In genomic region chr22:17896552-17896951, GRCh38 we compare ENCODE assay signal across 10 cellular contexts.
DNase-seq lines count a peak whose midpoint lies in the region; TF ChIP-seq lines count a peak whose summit lies in the region.
"Had no signal": no experiment of that assay in that cellular context is flagged by ENCODE, and none has a peak within 500 bp of the region (broad histone marks: within the 10 kb centered on the region; RNA-seq: fewer than 3 reads in every experiment).

No MANE protein-coding gene starts in this region.

- H3K4me2 ChIP-seq in trophoblast cell (ENCODE audit: low read length): no peak overlapping the region
- no peak overlapping the region for H3K4me2 ChIP-seq in MM.1S (ENCODE audit: low read depth, low read length)
- no peak overlapping the region for H3K4me2 ChIP-seq in GM23248 (ENCODE audit: unreplicated experiment)

- peaks cover 2% of the 10 kb centered on the region for H3K79me2 ChIP-seq in trophoblast cell (ENCODE audit: control insufficient read depth, insufficient read depth, low read length, poor library complexity)
- no peaks in the 10 kb centered on the region for H3K79me2 ChIP-seq in MM.1S (ENCODE audit: low read length)
- peaks cover 27% of the 10 kb centered on the region for H3K79me2 ChIP-seq in GM23248 (ENCODE audit: insufficient read depth)

- no peak overlapping the region for H3K4me3 Mint-ChIP-seq in glutamatergic neuron (ENCODE audit: unreplicated experiment)
- H3K4me3 Mint-ChIP-seq: activated CD4-positive, alpha-beta memory T cell treated with anti-CD3 and anti-CD28 coated beads for 36 hours had no signal

- H4K12ac ChIP-seq in trophoblast cell (ENCODE audit: low read depth, low read length): peak overlapping the region; percentile 16

- peaks cover 3% of the 10 kb centered on the region for H3K27me3 Mint-ChIP-seq in glutamatergic neuron (ENCODE audit: unreplicated experiment)
- H3K27me3 Mint-ChIP-seq: activated CD4-positive, alpha-beta memory T cell treated with anti-CD3 and anti-CD28 coated beads for 36 hours had no signal

- H4K20me1 ChIP-seq in MM.1S (ENCODE audit: insufficient read depth, low read length) (no peaks in the 10 kb centered on the region), GM23248 (ENCODE audit: insufficient read depth) (no peaks in the 10 kb centered on the region)

- peaks cover 17% of the 10 kb centered on the region for H3K36me3 Mint-ChIP-seq in glutamatergic neuron (ENCODE audit: unreplicated experiment)

- H3K79me1 ChIP-seq in trophoblast cell (ENCODE audit: low read length): peaks cover 10% of the 10 kb centered on the region

- peak overlapping the region; percentile 73 for H4K8ac ChIP-seq in trophoblast cell (ENCODE audit: low read depth, low read length)

- H3K36me3 ChIP-seq in WERI-Rb-1 (peaks cover 30% of the 10 kb centered on the region), trophoblast cell (ENCODE audit: control insufficient read depth in 1 of 2, insufficient read depth in 2 of 2, low read length in 2 of 2) (peaks cover 11 to 12% of the 10 kb centered on the region in 2 experiments), MM.1S (replicated peaks; ENCODE audit: insufficient read depth, low read length) (no peaks in the 10 kb centered on the region), GM23248 (ENCODE audit: low read depth) (peaks cover 37% of the 10 kb centered on the region; the same call in 1 of the 2 replicates)

- peaks cover 32% of the 10 kb centered on the region for H3K4me1 Mint-ChIP-seq in glutamatergic neuron (ENCODE audit: low read depth, unreplicated experiment)

- H2AFZ ChIP-seq in trophoblast cell (ENCODE audit: insufficient read depth, low read length, poor library complexity): peak overlapping the region; percentile 54
- no peak overlapping the region for H2AFZ ChIP-seq in MM.1S (ENCODE audit: low read length)
- H2AFZ ChIP-seq in GM23248: no peak overlapping the region

- peak overlapping the region; percentile 88 for H2BK12ac ChIP-seq in trophoblast cell (ENCODE audit: low read length)

- WGBS in trophoblast cell (ENCODE audit: extremely low coverage, insufficient coverage, insufficient read length): no CpG with 5 or more reads among the region's 12 CpGs
- 96 to 97% methylated on average over 12 of the region's 12 CpGs for WGBS in GM23248 (ENCODE audit: low coverage in 1 of 2, low lambda C conversion rate in 2 of 2, missing lambda C conversion rate in 2 of 2), 2 experiments

- H3K4me3 ChIP-seq in WERI-Rb-1 (ENCODE audit: low read depth, low read length): no peak overlapping the region
- H3K4me3 ChIP-seq in trophoblast cell (ENCODE audit: low read depth, low read length): no peak overlapping the region
- no peak overlapping the region for H3K4me3 ChIP-seq in MM.1S (ENCODE audit: low read length)
- H3K4me3 ChIP-seq in GM23248: no peak overlapping the region
- H3K4me3 ChIP-seq: skin epidermis had no signal

- peak overlapping the region; percentile 70 for H3K18ac ChIP-seq in trophoblast cell (ENCODE audit: low read length)

- peak overlapping the region; percentile 77 for H2BK120ac ChIP-seq in trophoblast cell (ENCODE audit: insufficient read depth, low read length, poor library complexity)

- peak overlapping the region; percentile 89 for H3K14ac ChIP-seq in trophoblast cell (ENCODE audit: low read length)

- no peak overlapping the region for H3K4ac ChIP-seq in trophoblast cell (ENCODE audit: low read depth, low read length)

- H3K27me3 ChIP-seq in WERI-Rb-1 (ENCODE audit: insufficient read depth, low read depth, severe bottlenecking): no peaks in the 10 kb centered on the region
- H3K27me3 ChIP-seq in trophoblast cell (ENCODE audit: insufficient read depth, low read length): no peaks in the 10 kb centered on the region
- H3K27me3 ChIP-seq in MM.1S (replicated peaks; ENCODE audit: insufficient read depth, low read length): no peaks in the 10 kb centered on the region
- no peaks in the 10 kb centered on the region for H3K27me3 ChIP-seq in GM23248 (replicated peaks; ENCODE audit: insufficient read depth)

- H3K27ac ChIP-seq in WERI-Rb-1: no peak overlapping the region
- H3K27ac ChIP-seq in trophoblast cell (ENCODE audit: low read depth, low read length): peak overlapping the region; percentile 52
- H3K27ac ChIP-seq in MM.1S (ENCODE audit: low read length): no peak overlapping the region
- H3K27ac ChIP-seq in GM23248: no peak overlapping the region
- H3K27ac ChIP-seq: skin epidermis had no signal

- H3F3A ChIP-seq in MM.1S (ENCODE audit: insufficient read depth, low read length) (no peaks in the 10 kb centered on the region), GM23248 (ENCODE audit: insufficient read depth) (no peaks in the 10 kb centered on the region)

- DNase-seq in GM03348 (ENCODE audit: low spot score) (peak; percentile 31), WERI-Rb-1 (peak; percentile 46), glutamatergic neuron (peak; percentile 55), trophoblast cell (peak in 1 of 2 donors; percentile 32), SIG-M5 treated with dmso at 0.1 percent for 504 hours (lab: John Stamatoyannopoulos, UW; ENCODE audit: unreplicated experiment) (no peak), GM10266 (ENCODE audit: extremely low spot score) (no peak), MM.1S (no peak), GM23248 (no peak)
- DNase-seq: activated CD4-positive, alpha-beta memory T cell treated with anti-CD3 and anti-CD28 coated beads for 36 hours had no signal

- H3K9me3 Mint-ChIP-seq in glutamatergic neuron (ENCODE audit: unreplicated experiment): peaks cover 7% of the 10 kb centered on the region
- H3K9me3 Mint-ChIP-seq: activated CD4-positive, alpha-beta memory T cell treated with anti-CD3 and anti-CD28 coated beads for 36 hours had no signal

- in situ Hi-C loops in GM23248 (cut with MboI): no loop called here

- H2AK5ac ChIP-seq in trophoblast cell (ENCODE audit: low read length): peak overlapping the region; percentile 66

- no peak overlapping the region for H3K23ac ChIP-seq in trophoblast cell (ENCODE audit: low read length)

- H3K9me3 ChIP-seq in WERI-Rb-1 (ENCODE audit: severe bottlenecking): no peaks in the 10 kb centered on the region
- no peaks in the 10 kb centered on the region for H3K9me3 ChIP-seq in trophoblast cell (ENCODE audit: insufficient read depth, low read depth, low read length)
- H3K9me3 ChIP-seq in MM.1S (replicated peaks; ENCODE audit: insufficient read depth, low read length): no peaks in the 10 kb centered on the region
- no peaks in the 10 kb centered on the region for H3K9me3 ChIP-seq in GM23248 (ENCODE audit: low read depth)

- H3K9ac ChIP-seq in trophoblast cell (ENCODE audit: low read length): no peak overlapping the region
- no peak overlapping the region for H3K9ac ChIP-seq in MM.1S (ENCODE audit: low read length)
- no peak overlapping the region for H3K9ac ChIP-seq in GM23248

- peak overlapping the region; percentile 92 for H4K91ac ChIP-seq in trophoblast cell (ENCODE audit: low read depth, low read length)

- H3K27ac Mint-ChIP-seq in glutamatergic neuron (ENCODE audit: unreplicated experiment): no peak overlapping the region
- H3K27ac Mint-ChIP-seq: activated CD4-positive, alpha-beta memory T cell treated with anti-CD3 and anti-CD28 coated beads for 36 hours had no signal

- H3K4me1 ChIP-seq in trophoblast cell (ENCODE audit: control insufficient read depth in 1 of 2, insufficient read depth in 2 of 2, low read length in 2 of 2) (peaks cover 23 to 28% of the 10 kb centered on the region in 2 experiments), MM.1S (ENCODE audit: low read length) (no peaks in the 10 kb centered on the region), GM23248 (ENCODE audit: insufficient read depth) (no peaks in the 10 kb centered on the region)

- peak overlapping the region; percentile 73 for H2BK5ac ChIP-seq in trophoblast cell (ENCODE audit: low read depth, low read length, poor library complexity)

- TF ChIP-seq CTCF in WERI-Rb-1 (IDR thresholded peaks at IDR 0.05; ENCODE audit: low read depth, low read length) (peak; percentile 66), glutamatergic neuron (IDR thresholded peaks at IDR 0.05; ENCODE audit: partially characterized antibody, unreplicated experiment) (peak; percentile 55), GM10266 (IDR thresholded peaks at IDR 0.05; ENCODE audit: control insufficient read depth, insufficient read depth, low read depth, missing control alignments) (no peak), MM.1S (IDR thresholded peaks at IDR 0.05; ENCODE audit: low read length) (no peak)

- H3K9me2 ChIP-seq in MM.1S (replicated peaks; ENCODE audit: insufficient read depth, low read length) (no peaks in the 10 kb centered on the region), GM23248 (ENCODE audit: insufficient read depth) (no peaks in the 10 kb centered on the region)

Comparison
In these comparisons a context has a peak if more than half of its experiments do, and no peak if none do; other contexts are left out.
1. DNase-seq: peak in GM03348 (single experiment), WERI-Rb-1 (single experiment) and glutamatergic neuron (single experiment); none in SIG-M5 treated with dmso at 0.1 percent for 504 hours (single experiment), GM10266 (single experiment), MM.1S (single experiment) and GM23248 (single experiment).
2. CTCF ChIP-seq: peak in WERI-Rb-1 (single experiment) and glutamatergic neuron (single experiment); none in GM10266 (single experiment) and MM.1S (single experiment).